In the genomic region with DNA sequence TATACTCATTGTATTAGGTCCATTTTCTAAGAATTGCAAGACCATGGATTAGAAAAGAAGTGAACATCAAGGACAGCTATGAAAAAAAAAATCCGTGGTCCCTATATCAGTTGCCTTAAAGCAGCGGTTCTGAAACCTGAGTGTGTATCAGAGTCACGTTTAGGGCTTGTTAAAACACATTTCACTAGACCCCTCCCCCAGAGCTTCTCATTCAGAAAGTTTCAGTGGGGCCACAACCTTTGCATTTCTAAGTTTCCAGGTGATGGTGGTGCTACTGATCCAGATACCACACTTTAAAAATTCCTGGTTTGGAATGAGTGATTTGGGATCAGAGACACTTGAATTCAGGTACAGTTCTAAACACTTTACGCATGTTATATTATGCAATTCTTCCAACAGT, we compare ENCODE assay signal across 19 cellular contexts.
DNase-seq lines count a peak whose midpoint lies in the region; ATAC-seq, FAIRE-seq and TF ChIP-seq lines count a peak whose summit lies in the region.
"Had no signal": no experiment of that assay in that cellular context is flagged by ENCODE, and none has a peak within 500 bp of the region (broad histone marks: within the 10 kb centered on the region; RNA-seq: fewer than 3 reads in every experiment).

No MANE protein-coding gene starts in this region.

- no peak overlapping the region for H3K4me3 Mint-ChIP-seq in activated T-helper 17 cell treated with anti-CD3 and anti-CD28 coated beads, Interleukin-2, amount 50 U/mL, for 72 hours
- H3K4me3 Mint-ChIP-seq: HFFc6, T-cell had no signal

- no peaks in the 10 kb centered on the region for H3K9me3 Mint-ChIP-seq in activated T-helper 17 cell treated with anti-CD3 and anti-CD28 coated beads, Interleukin-2, amount 50 U/mL, for 72 hours
- H3K9me3 Mint-ChIP-seq: HFFc6, T-cell had no signal

- no peak for TF ChIP-seq POLR2A in H54 (IDR thresholded peaks at IDR 0.05; ENCODE audit: low read depth, low read length)

- no peak overlapping the region for H3K27ac Mint-ChIP-seq in activated T-helper 17 cell treated with anti-CD3 and anti-CD28 coated beads, Interleukin-2, amount 50 U/mL, for 72 hours
- H3K27ac Mint-ChIP-seq: HFFc6, T-cell had no signal

- ATAC-seq in HG03432 (IDR thresholded peaks at IDR 0.05; ENCODE audit: unreplicated experiment) = peak; percentile 75
- ATAC-seq in activated T-helper 17 cell treated with anti-CD3 and anti-CD28 coated beads, Interleukin-2, amount 50 U/mL, for 72 hours (replicated peaks) = no peak
- ATAC-seq in GM19455 (IDR thresholded peaks at IDR 0.05; ENCODE audit: unreplicated experiment) = no peak
- ATAC-seq: T-cell had no signal

- no peaks in the 10 kb centered on the region for H3K36me3 Mint-ChIP-seq in activated T-helper 17 cell treated with anti-CD3 and anti-CD28 coated beads, Interleukin-2, amount 50 U/mL, for 72 hours (ENCODE audit: low read depth)
- H3K36me3 Mint-ChIP-seq: T-cell had no signal

- in situ Hi-C loops in GM13977 (cut with MboI; ENCODE audit: low pct_unique_long_range_greater_than_20kb, low sequenced_read_pairs, unreplicated experiment) = no loop called here

- TF ChIP-seq CTCF in GM13977 (IDR thresholded peaks at IDR 0.05; ENCODE audit: extremely low read depth, insufficient read depth, missing control alignments) (no peak), GM20000 (IDR thresholded peaks at IDR 0.05; ENCODE audit: extremely low read depth, missing control alignments) (no peak)

- peaks cover 7% of the 10 kb centered on the region for H3K27me3 Mint-ChIP-seq in activated T-helper 17 cell treated with anti-CD3 and anti-CD28 coated beads, Interleukin-2, amount 50 U/mL, for 72 hours

- H3K4me1 Mint-ChIP-seq in activated T-helper 17 cell treated with anti-CD3 and anti-CD28 coated beads, Interleukin-2, amount 50 U/mL, for 72 hours = no peaks in the 10 kb centered on the region
- H3K4me1 Mint-ChIP-seq: T-cell had no signal

- DNase-seq in GM13977 (ENCODE audit: low spot score) (peak; percentile 3), GM20000 (ENCODE audit: low spot score) (peak; percentile 4), H54 (ENCODE audit: insufficient read length, low spot score) (no peak), frontal cortex (ENCODE audit: low spot score in 2 of 2) (no peak), kidney tubule cell (ENCODE audit: low spot score) (no peak)
- DNase-seq: activated CD4-positive, alpha-beta T cell treated with anti-CD3 and anti-CD28 coated beads for 1 hour; activated T-cell treated with anti-CD3 and anti-CD28 coated beads, Interleukin-2, amount 50 U/mL, for 1 hour; COR-L47; HFFc6; NCI-H1694 treated with DMSO at 0.1 percent for 48 hours; NCI-H2227 treated with DMSO at 0.1 percent for 48 hours; PC-9; SHP77 treated with DMSO at 0.1 percent for 48 hours; T-cell had no signal

- FAIRE-seq in H54 (lab: Jason Lieb, UNC) (peak; percentile 33), frontal cortex (lab: Jason Lieb, UNC) (no peak)
- FAIRE-seq: bronchial epithelial cell, urothelium cell line had no signal

Comparison
In these comparisons a context has a peak if more than half of its experiments do, and no peak if none do; other contexts are left out.
1. DNase-seq: peak in GM13977 (single experiment) and GM20000 (single experiment); none in H54 (single experiment), frontal cortex (0 of 2) and kidney tubule cell (single experiment).